In genomic region chr1:3773572-3774502, GRCh38 we compare ENCODE assay signal across 11 cellular contexts. TPM values are rescaled to one million over a fixed set of nuclear protein-coding genes. Genes with fewer than 3 reads are reported as not detected.
DNase-seq lines count a peak whose midpoint lies in the region; ATAC-seq, FAIRE-seq and TF ChIP-seq lines count a peak whose summit lies in the region.
"Had no signal": no experiment of that assay in that cellular context is flagged by ENCODE, and none has a peak within 500 bp of the region (broad histone marks: within the 10 kb centered on the region; RNA-seq: fewer than 3 reads in every experiment).

No MANE protein-coding gene starts in this region.

- DNase-seq in Panc1 (ENCODE audit: low read depth, low spot score) (no peak), keratinocyte (ENCODE audit: low read depth, low spot score) (no peak), stomach (no peak), DMS79 (lab: John Stamatoyannopoulos, UW) (no peak), RCC 7860 (ENCODE audit: low spot score) (no peak), GF-D8 (lab: John Stamatoyannopoulos, UW) (no peak)
- DNase-seq: activated gamma-delta T cell, KG1 had no signal

- peak overlapping the region; percentile 64; the same call in 1 of the 2 replicates for H3K9ac ChIP-seq in ES-I3 (ENCODE audit: low read depth, low read length)
- H3K9ac ChIP-seq in keratinocyte (ENCODE audit: control insufficient read depth, extremely low read depth, insufficient read depth, low read length), result no peak overlapping the region

- no peaks in the 10 kb centered on the region for H4K20me1 ChIP-seq in keratinocyte (ENCODE audit: control insufficient read depth, extremely low read depth, insufficient read depth, low read length)

- no peaks in the 10 kb centered on the region for H3K79me2 ChIP-seq in keratinocyte (ENCODE audit: control insufficient read depth, insufficient read depth, low read length)

- H3K9me3 ChIP-seq in ES-I3 (ENCODE audit: control insufficient read depth, insufficient read depth, low read length) (no peaks in the 10 kb centered on the region), Panc1 (ENCODE audit: control insufficient read depth, insufficient read depth, low read depth, low read length) (no peaks in the 10 kb centered on the region), keratinocyte (ENCODE audit: control insufficient read depth, low read depth, low read length) (no peaks in the 10 kb centered on the region), stomach (no peaks in the 10 kb centered on the region)
- H3K9me3 ChIP-seq: SJCRH30 had no signal

- H3K4me3 ChIP-seq in Panc1 (ENCODE audit: low read depth in 2 of 2, low read length in 2 of 2), result peak overlapping the region; percentile 53 to 57
- no peak overlapping the region for H3K4me3 ChIP-seq in keratinocyte (ENCODE audit: control insufficient read depth in 2 of 3, extremely low read depth in 1 of 3, insufficient read depth in 2 of 3, low read depth in 1 of 3, low read length in 3 of 3)
- peak overlapping the region; percentile 62 to 91 (median 78) for H3K4me3 ChIP-seq in stomach
- H3K4me3 ChIP-seq: SJCRH30 had no signal

- no TSS peak for BruUV-seq in Panc1 (replicated peaks; lab: Mats Ljungman, UMichigan)

- POLR2A ChIA-PET in Panc1 (lab: Charles Lee), result no interaction called here

- peak; percentile 36 for ATAC-seq in Panc1

- TF ChIP-seq POLR2A in stomach (IDR thresholded peaks at IDR 0.05), result no peak

- dilution Hi-C loops in keratinocyte (cut with MboI; ENCODE audit: extremely low pct_ligation_motif_present, low sequenced_read_pairs), result no loop called here

- H3K9me1 ChIP-seq in keratinocyte (ENCODE audit: control insufficient read depth, extremely low read depth, insufficient read depth, low read length), result no peaks in the 10 kb centered on the region

- CTCF ChIA-PET in Panc1 (lab: Charles Lee), result interaction anchor here (1.1 kb wide), 1 partner anchor 49 kb away, joined by 3 read pairs; no protein-coding TSS in a partner anchor

- in situ Hi-C loops in Panc1 (cut with HindIII; ENCODE audit: low pct_unique_long_range_greater_than_20kb, low sequenced_read_pairs), result no loop called here

- H3K36me3 ChIP-seq in ES-I3 (ENCODE audit: insufficient read depth, low read length) (no peaks in the 10 kb centered on the region), Panc1 (ENCODE audit: control insufficient read depth, insufficient read depth, low read length) (no peaks in the 10 kb centered on the region), keratinocyte (ENCODE audit: control insufficient read depth in 2 of 2, extremely low read depth in 1 of 2, insufficient read depth in 2 of 2, low read length in 2 of 2) (no peaks in the 10 kb centered on the region), stomach (peaks cover 0 to 12% (median 9%) of the 10 kb centered on the region in 4 donors)
- H3K36me3 ChIP-seq: SJCRH30 had no signal

- 67 to 79% (median 71%) methylated on average over 17 to 23 of the region's 23 CpGs for WGBS in stomach, 5 donors

- intact Hi-C loops in Panc1 (cut with micrococcal nuclease; ENCODE audit: unreplicated experiment), result no loop called here
- intact Hi-C loops in stomach (cut with DNase I; ENCODE audit: low total_unique reads), result no loop called here

- no peaks in the 10 kb centered on the region for H3K27me3 ChIP-seq in Panc1 (ENCODE audit: control insufficient read depth, insufficient read depth, low read length)
- no peaks in the 10 kb centered on the region for H3K27me3 ChIP-seq in keratinocyte (ENCODE audit: control insufficient read depth, extremely low read depth, insufficient read depth, low read length)
- H3K27me3 ChIP-seq in stomach, result peaks cover 0 to 20% (median 0%) of the 10 kb centered on the region in 3 donors

- TF ChIP-seq CTCF in Panc1 (IDR thresholded peaks at IDR 0.05) (no peak), keratinocyte (optimal IDR thresholded peaks at IDR 0.05 in 1 of 3, IDR thresholded peaks at IDR 0.05 in 1 of 3, conservative IDR thresholded peaks at IDR 0.05 in 1 of 3; ENCODE audit: extremely low read depth in 1 of 3, insufficient read depth in 2 of 3, low read length in 3 of 3) (no peak), stomach (IDR thresholded peaks at IDR 0.05) (no peak)

- H3K4me2 ChIP-seq in keratinocyte (ENCODE audit: control insufficient read depth, extremely low read depth, insufficient read depth, low read depth, low read length), result peak overlapping the region; percentile 71

- H3K27ac ChIP-seq in Panc1 (ENCODE audit: low read length) (peak overlapping the region; percentile 58), keratinocyte (ENCODE audit: control insufficient read depth, insufficient read depth, low read length) (no peak overlapping the region), stomach (peak overlapping the region in 4 of 5 donors; percentile 70 to 88 (median 76))
- H3K27ac ChIP-seq: SJCRH30 had no signal

- no peak for TF ChIP-seq EP300 in stomach (IDR thresholded peaks at IDR 0.05)

- peaks cover 18% of the 10 kb centered on the region; the same call in 1 of the 2 replicates for H3K4me1 ChIP-seq in ES-I3 (ENCODE audit: insufficient read depth, low read length)
- H3K4me1 ChIP-seq in Panc1 (ENCODE audit: control insufficient read depth, insufficient read depth, low read length), result peaks cover 51% of the 10 kb centered on the region
- H3K4me1 ChIP-seq in keratinocyte (ENCODE audit: control insufficient read depth, extremely low read depth, insufficient read depth, low read length), result peaks cover 5% of the 10 kb centered on the region
- H3K4me1 ChIP-seq in stomach, result peaks cover 29 to 56% (median 55%) of the 10 kb centered on the region in 4 donors

- FAIRE-seq in keratinocyte (lab: Jason Lieb, UNC), result no peak
- no peak for FAIRE-seq in RCC 7860 (lab: Jason Lieb, UNC)

- H2AFZ ChIP-seq in keratinocyte (ENCODE audit: control insufficient read depth, low read length), result no peak overlapping the region

RNA-seq across cellular contexts. Expression of gene SMIM1, which starts 1.3 kb away (rescaled TPM):
- total RNA-seq in Panc1 (2021; ENCODE audit: unreplicated experiment) (35.5 TPM), stomach (not detected)
- polyA plus RNA-seq in Panc1 (2012; ENCODE audit: insufficient read length), result 37.1 TPM
- polyA plus RNA-seq in keratinocyte (0.79 to 1.3 TPM (median 1.0 TPM) in 3 replicates), stomach (10 to 100 TPM in 2 of 3 donors, 1 to 10 TPM in 1; 7.3 to 26.5 (median 12.5) TPM)
- polyA plus RNA-seq in keratinocyte (2011; ENCODE audit: low read depth), result 0.57 TPM
- polyA plus RNA-seq in keratinocyte (2011; cell fraction: cytosol; rRNA removed), result 0.29 and 1.8 TPM in 2 replicates
- polyA plus RNA-seq in keratinocyte (2011; cell fraction: nucleus; rRNA removed), result 0.57 TPM in 1 of 2 replicates, not detected in the other
- 3.9 TPM in 1 of 2 replicates, not detected in the other for polyA plus RNA-seq in keratinocyte (2012; ENCODE audit: low replicate concordance)
- 0.76 to 1.9 TPM in 2 of 3 replicates, not detected in the other for polyA minus RNA-seq in keratinocyte
- 7.5 TPM for polyA minus RNA-seq in keratinocyte (2011; cell fraction: cytosol; rRNA and poly(A)+ RNA removed)
- not detected in 2 replicates for polyA minus RNA-seq in keratinocyte (2011; cell fraction: nucleus; rRNA and poly(A)+ RNA removed)
- total RNA-seq: SJCRH30 had no signal

RNA-seq across cellular contexts. Expression of gene CCDC27, which starts 21.6 kb away (rescaled TPM):
- total RNA-seq in Panc1 (2021; ENCODE audit: unreplicated experiment), result not detected
- 0.10 TPM for polyA plus RNA-seq in Panc1 (2012; ENCODE audit: insufficient read length)
- polyA plus RNA-seq in keratinocyte, result not detected in 3 replicates
- not detected for polyA plus RNA-seq in keratinocyte (2011; ENCODE audit: low read depth)
- not detected in 2 replicates for polyA plus RNA-seq in keratinocyte (2011; cell fraction: cytosol; rRNA removed)
- polyA plus RNA-seq in keratinocyte (2011; cell fraction: nucleus; rRNA removed), result not detected in 2 replicates
- not detected in 2 replicates for polyA plus RNA-seq in keratinocyte (2012; ENCODE audit: low replicate concordance)
- polyA minus RNA-seq in keratinocyte, result not detected in 3 replicates
- polyA minus RNA-seq in keratinocyte (2011; cell fraction: cytosol; rRNA and poly(A)+ RNA removed), result not detected
- not detected in 2 replicates for polyA minus RNA-seq in keratinocyte (2011; cell fraction: nucleus; rRNA and poly(A)+ RNA removed)
- not detected for total RNA-seq in stomach
- polyA plus RNA-seq in stomach, result not detected
- total RNA-seq: mucosa of gallbladder, SJCRH30 had no signal

RNA-seq across cellular contexts. Expression of gene LRRC47, which starts 22.5 kb away (rescaled TPM):
- total RNA-seq in Panc1 (2021; ENCODE audit: unreplicated experiment) (51.0 TPM), stomach (100 to 1,000 TPM in 1 of 5 donors, 10 to 100 TPM in 4; 19.8 to 212 (median 49.0) TPM)
- polyA plus RNA-seq in Panc1 (2012; ENCODE audit: insufficient read length), result 32.2 TPM
- polyA plus RNA-seq in keratinocyte (20.5 to 40.1 TPM (median 33.1 TPM) in 3 replicates), stomach (10 to 100 TPM; 12.0 to 22.9 (median 18.5) TPM)
- 15.4 TPM for polyA plus RNA-seq in keratinocyte (2011; ENCODE audit: low read depth)
- 18.4 and 23.1 TPM in 2 replicates for polyA plus RNA-seq in keratinocyte (2011; cell fraction: cytosol; rRNA removed)
- 36.8 and 48.9 TPM in 2 replicates for polyA plus RNA-seq in keratinocyte (2011; cell fraction: nucleus; rRNA removed)
- 24.3 and 33.2 TPM in 2 replicates for polyA plus RNA-seq in keratinocyte (2012; ENCODE audit: low replicate concordance)
- 8.1 to 12.9 TPM (median 12.5 TPM) in 3 replicates for polyA minus RNA-seq in keratinocyte
- polyA minus RNA-seq in keratinocyte (2011; cell fraction: cytosol; rRNA and poly(A)+ RNA removed), result 23.0 TPM
- 11.6 and 14.4 TPM in 2 replicates for polyA minus RNA-seq in keratinocyte (2011; cell fraction: nucleus; rRNA and poly(A)+ RNA removed)

Comparison
In these comparisons a context has a peak if more than half of its experiments do, and no peak if none do; other contexts are left out.
1. H3K4me3 ChIP-seq: peak in Panc1 (2 of 2) and stomach (4 of 4); none in keratinocyte (0 of 3).
2. RNA of gene SMIM1, which starts 1.3 kb away (total RNA-seq): 35.5 TPM in Panc1 (single experiment); not detected in stomach; every median in the first group is over 10 times any median in the second.